8 cellular contexts compared by ENCODE assay signal in the genomic region with DNA sequence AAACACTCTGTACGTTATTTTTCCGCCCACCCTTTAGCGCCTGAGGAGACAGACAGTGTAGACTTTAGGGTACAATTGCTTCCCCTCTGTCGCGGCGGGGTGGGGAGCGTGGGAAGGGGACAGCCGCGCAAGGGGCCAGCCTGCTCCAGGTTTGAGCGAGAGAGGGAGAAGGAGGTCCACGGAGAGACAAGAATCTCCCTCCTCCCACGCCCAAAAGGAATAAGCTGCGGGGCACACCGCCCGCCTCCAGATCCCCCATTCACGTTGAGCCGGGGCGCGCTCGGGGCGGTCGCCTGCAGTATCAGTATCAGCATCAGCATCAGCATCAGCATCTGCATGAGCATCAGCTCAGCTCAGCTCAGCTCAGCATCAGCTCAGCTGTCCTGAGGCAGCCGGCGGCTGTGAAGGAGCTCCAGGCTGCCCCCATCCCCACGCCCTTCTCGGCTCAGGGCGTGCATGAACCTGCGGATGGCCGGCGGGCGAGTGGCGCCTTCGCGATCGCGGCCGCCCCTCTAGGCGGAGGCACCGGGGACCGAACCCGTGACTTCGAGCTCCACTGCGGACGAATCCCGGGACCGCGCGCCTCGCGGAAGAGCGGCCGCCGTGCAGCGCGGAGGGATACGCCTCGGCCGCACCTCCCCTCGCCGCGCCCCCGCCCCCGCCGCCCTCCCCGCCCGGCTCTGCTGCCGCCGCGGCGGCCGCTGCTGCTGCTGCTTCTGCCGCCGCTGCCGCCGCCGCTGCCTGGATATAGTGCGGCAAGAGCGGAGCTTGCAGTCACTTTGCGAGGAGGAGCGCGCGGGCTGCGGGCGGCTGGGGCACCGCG. TPM values are rescaled to one million over a fixed set of nuclear protein-coding genes. Genes with fewer than 3 reads are reported as not detected.
A peak's percentile ranks its signal among the peaks of the same experiment; 100 is the strongest.
DNase-seq lines count a peak whose midpoint lies in the region; ATAC-seq, FAIRE-seq and TF ChIP-seq lines count a peak whose summit lies in the region.

Gene NCAM2 (plus strand): TSS at position 777 of the 823 bp plus-strand sequence.

- H3K4me1 ChIP-seq in right atrium auricular region, result peaks cover 0 to 12% of the 10 kb centered on the region in 2 donors
- H3K4me1 ChIP-seq in vagina, result peaks cover 18% of the 10 kb centered on the region

- intact Hi-C loops in vagina (cut with DNase I), result no loop called here

- H3K4me1 Mint-ChIP-seq in T-cell, result peaks cover 16% of the 10 kb centered on the region in 3 donors

- no peaks in the 10 kb centered on the region for H3K27me3 ChIP-seq in right atrium auricular region
- H3K27me3 ChIP-seq in vagina, result no peaks in the 10 kb centered on the region

- FAIRE-seq in HTR-8/SVneo (lab: Jason Lieb, UNC), result peak; percentile 16

- POLR2A ChIA-PET in T-cell (lab: Charles Lee), result interaction anchor here in 1 of 2 donors (0.6 kb wide), 1 partner anchor 206 kb away, joined by 3 read pairs; no protein-coding TSS in a partner anchor

- peak; percentile 93 for DNase-seq in GM03348 (ENCODE audit: low spot score)
- DNase-seq in HTR-8/SVneo (ENCODE audit: insufficient read length, low spot score), result peak; percentile 38
- peak; percentile 23 to 67 (median 50) for DNase-seq in T-cell
- peak in 53 of 56 donors; percentile 19 to 89 (median 70) for DNase-seq in amygdala (lab: John Stamatoyannopoulos, UW)
- peak; percentile 73 for DNase-seq in right atrium auricular region (ENCODE audit: low spot score)
- peak; percentile 89 for DNase-seq in putamen (ENCODE audit: low spot score)
- no peak for DNase-seq in vagina (ENCODE audit: extremely low spot score in 2 of 2)

- H3K36me3 ChIP-seq in right atrium auricular region (no peaks in the 10 kb centered on the region), vagina (no peaks in the 10 kb centered on the region)

- H3K9me3 Mint-ChIP-seq in T-cell, result no peaks in the 10 kb centered on the region

- peaks cover 9 to 42% of the 10 kb centered on the region in 2 donors for H3K27me3 Mint-ChIP-seq in T-cell

- H3K36me3 Mint-ChIP-seq in T-cell, result no peaks in the 10 kb centered on the region

- H3K9me3 ChIP-seq in right atrium auricular region, result no peaks in the 10 kb centered on the region
- H3K9me3 ChIP-seq in vagina, result no peaks in the 10 kb centered on the region

- H3K4me3 Mint-ChIP-seq in T-cell, result peak within 1 kb of the TSS; percentile 73 to 75 (median 74)

- H3K4me3 ChIP-seq in right atrium auricular region (peak within 1 kb of the TSS; percentile 46 to 56), vagina (peak within 1 kb of the TSS; percentile 60 to 74)

- CTCF ChIA-PET in T-cell (lab: Charles Lee), result no interaction called here

- TF ChIP-seq POLR2A in vagina (IDR thresholded peaks at IDR 0.05), result peak in 1 of 2 donors; percentile 16

- TF ChIP-seq CTCF in right atrium auricular region (IDR thresholded peaks at IDR 0.05) (no peak), vagina (IDR thresholded peaks at IDR 0.05) (no peak)

- H3K27ac Mint-ChIP-seq in T-cell, result no peak within 1 kb of the TSS

- peak within 1 kb of the TSS in 1 of 2 donors; percentile 37 for H3K27ac ChIP-seq in right atrium auricular region
- H3K27ac ChIP-seq in vagina, result peak within 1 kb of the TSS; percentile 53

- ATAC-seq in T-cell (replicated peaks in 1 of 4) (peak; percentile 78 to 85 (median 84)), HG03025 (IDR thresholded peaks at IDR 0.05; ENCODE audit: low FRiP score, unreplicated experiment) (no peak)

RNA-seq across cellular contexts. Expression of gene NCAM2, which starts in this region (rescaled TPM):
- total RNA-seq in T-cell (under 1 TPM in 2 of 5 donors, not detected in 3; 0.41 to 0.46 TPM), right atrium auricular region (1 to 10 TPM; 1.8 to 2.3 TPM), vagina (4.7 TPM)

Comparison
In these comparisons a context has a peak if more than half of its experiments do, and no peak if none do; other contexts are left out.
1. Peak in DNase-seq and ATAC-seq in T-cell; RNA of the gene not detected or under 1 TPM.
2. DNase-seq: peak in GM03348 (single experiment), HTR-8/SVneo (single experiment), amygdala (53 of 56), right atrium auricular region (single experiment) and putamen (single experiment); none in vagina (0 of 2).